24 cellular contexts compared by ENCODE assay signal in the genomic region with DNA sequence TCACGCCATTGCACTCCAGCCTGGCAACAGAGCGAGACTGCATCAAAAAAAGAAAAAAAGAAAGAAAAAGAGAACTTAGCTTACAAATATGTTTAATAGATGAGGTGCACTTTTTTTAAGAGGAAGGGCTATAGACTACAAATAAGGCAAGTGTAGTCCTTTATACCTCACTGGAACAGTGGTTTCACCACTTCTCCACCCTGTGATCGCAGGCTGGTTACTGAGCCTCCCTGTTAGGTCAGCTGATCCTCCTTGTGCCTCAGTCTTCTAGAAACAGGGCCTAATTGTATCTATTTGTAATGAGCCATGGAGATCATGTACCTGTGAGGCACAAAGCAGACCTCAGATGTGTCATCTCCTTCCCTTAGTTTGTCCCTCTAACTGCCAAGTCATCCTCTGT. TPM values are rescaled to one million over a fixed set of nuclear protein-coding genes. Genes with fewer than 3 reads are reported as not detected.
"Had no signal": no experiment of that assay in that cellular context is flagged by ENCODE, and none has a peak within 500 bp of the region (broad histone marks: within the 10 kb centered on the region; RNA-seq: fewer than 3 reads in every experiment).

No MANE protein-coding gene starts in this region.

- H3K4me1 Mint-ChIP-seq: nephron had no signal

- H3K4me3 Mint-ChIP-seq: nephron had no signal

- H3K27me3 ChIP-seq: colonic mucosa, right lobe of liver had no signal

- H3K27ac ChIP-seq: colonic mucosa, epithelial cell of prostate, parathyroid adenoma, prostate gland, right lobe of liver, stomach, thoracic aorta, transverse colon had no signal

- H3K27ac Mint-ChIP-seq: nephron had no signal

- DNase-seq: colonic mucosa; effector CD8-positive, alpha-beta T cell; foreskin melanocyte; head of caudate nucleus; hippocampal formation; islet precursor cell; mucosa of descending colon; retina; right lobe of liver; stimulated activated CD4-positive, alpha-beta T cell treated with anti-CD3 and anti-CD28 coated beads, Interleukin-15, amount 100 ng/mL, for 24 hours; stimulated activated CD4-positive, alpha-beta T cell treated with anti-CD3 and anti-CD28 coated beads, Interleukin-1b, Interleukin-23, amount 100 ng/mL, for 48 hours; stimulated activated CD4-positive, alpha-beta T cell treated with anti-CD3 and anti-CD28 coated beads, Interleukin-4, amount 100 ng/mL, for 24 hours; stimulated activated naive CD4-positive, alpha-beta T cell; stomach; substantia nigra; transverse colon had no signal

- H3K9me3 ChIP-seq: colonic mucosa, mucosa of descending colon, prostate gland, right lobe of liver, stomach, thoracic aorta, transverse colon had no signal

- H3K36me3 ChIP-seq: colonic mucosa, prostate gland, right lobe of liver, stomach, thoracic aorta, transverse colon had no signal

- H3K4me1 ChIP-seq: colonic mucosa, parathyroid adenoma, prostate gland, right lobe of liver, stomach, transverse colon had no signal

- H3K4me3 ChIP-seq: colonic mucosa, mucosa of descending colon, prostate gland, right lobe of liver, thoracic aorta, transverse colon had no signal

- ATAC-seq: left lobe of liver, mucosa of descending colon had no signal

- H3K9me3 Mint-ChIP-seq: nephron had no signal

RNA-seq across cellular contexts. Expression of gene CXCR2, which starts 4.5 kb away (rescaled TPM):
- total RNA-seq: cerebellum, dermis microvascular lymphatic vessel endothelial cell, transverse colon had no signal

RNA-seq across cellular contexts. Expression of gene CXCR1, which starts 36.4 kb away (rescaled TPM):
- total RNA-seq: cerebellum, dermis microvascular lymphatic vessel endothelial cell had no signal
